Comparison of ENCODE assay signal across 8 cellular contexts in the genomic region with DNA sequence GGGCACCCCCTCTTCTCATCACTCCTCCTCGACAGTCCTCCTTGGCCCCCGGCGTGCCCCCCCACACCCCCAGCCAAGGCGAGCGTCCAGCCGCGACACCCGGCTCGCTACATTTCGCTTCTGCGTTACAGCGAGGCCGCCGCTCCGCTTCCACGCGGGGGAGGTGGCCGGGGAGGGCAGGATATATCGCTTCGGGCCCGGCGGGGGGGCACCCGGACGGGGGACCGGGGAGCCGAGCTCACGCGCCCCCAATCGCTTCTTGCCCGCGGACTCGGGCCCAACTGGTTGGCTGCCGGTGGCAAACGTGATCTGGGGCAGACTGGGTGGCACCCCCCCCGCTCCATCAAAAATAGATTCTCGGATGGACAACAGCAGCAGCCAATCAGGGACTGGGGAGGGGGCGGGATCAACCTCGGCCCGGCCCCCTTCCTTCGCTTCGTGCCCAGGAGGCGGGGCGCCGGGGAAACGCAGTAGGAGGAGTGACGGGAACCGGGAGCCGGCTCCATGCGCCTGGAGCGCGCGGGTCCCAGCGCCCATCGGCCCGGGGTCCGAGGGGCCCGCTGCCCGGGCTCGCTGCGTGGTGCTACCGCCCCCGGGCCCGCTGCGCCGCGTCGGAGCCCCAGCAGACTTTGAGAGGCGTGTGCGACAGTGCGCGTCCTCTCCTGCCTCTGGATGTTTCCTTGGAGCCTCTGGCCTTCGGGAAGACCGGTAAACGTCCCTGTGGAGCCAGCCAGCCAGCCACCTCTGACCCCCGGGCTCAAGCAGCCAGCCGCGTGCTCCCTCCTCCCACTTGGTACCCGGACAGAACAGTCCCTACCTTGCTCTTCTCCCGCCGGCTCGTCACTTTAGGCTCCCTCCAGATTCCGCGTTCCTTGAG. TPM values are rescaled to one million over a fixed set of nuclear protein-coding genes. Genes with fewer than 3 reads are reported as not detected.
DNase-seq lines count a peak whose midpoint lies in the region; ATAC-seq and TF ChIP-seq lines count a peak whose summit lies in the region.

A gene (minus strand): TSS at position 321 of the 877 bp plus-strand sequence. CDS start 2,757 bp downstream, outside the sequence.

- H3K27ac ChIP-seq in OCI-LY7 (ENCODE audit: low read depth, low read length, poor library complexity, severe bottlenecking) (no peak within 1 kb of the TSS), endodermal cell (ENCODE audit: low read depth, low read length) (peak within 1 kb of the TSS; percentile 27), mesodermal cell (ENCODE audit: low read depth, low read length, severe bottlenecking) (peak within 1 kb of the TSS; percentile 57)

- CTCF ChIA-PET in OCI-LY7 (lab: Charles Lee; ENCODE audit: unreplicated experiment) = no interaction called here

- peaks cover 8% of the 10 kb centered on the region for H3K27me3 ChIP-seq in endodermal cell (ENCODE audit: control insufficient read depth, insufficient read depth, low read length, poor library complexity, severe bottlenecking)

- TF ChIP-seq CTCF in OCI-LY7 (conservative IDR thresholded peaks at IDR 0.05; ENCODE audit: low read length) = no peak
- no peak for TF ChIP-seq CTCF in endodermal cell (conservative IDR thresholded peaks at IDR 0.05)

- H3K36me3 ChIP-seq in OCI-LY7 (ENCODE audit: insufficient read depth, low read length) (no peaks in the 10 kb centered on the region), endodermal cell (ENCODE audit: control insufficient read depth, insufficient read depth, low read length) (peaks cover 12% of the 10 kb centered on the region), mesodermal cell (ENCODE audit: control insufficient read depth, insufficient read depth, low read length) (peaks cover 25% of the 10 kb centered on the region)

- H3K4me1 Mint-ChIP-seq in IgD-negative memory B cell = peaks cover 29 to 38% (median 37%) of the 10 kb centered on the region in 3 donors
- peaks cover 29% of the 10 kb centered on the region for H3K4me1 Mint-ChIP-seq in endodermal cell

- H3K4me1 ChIP-seq in OCI-LY7 (ENCODE audit: insufficient read depth, low read length, poor library complexity, severe bottlenecking) (peaks cover 17% of the 10 kb centered on the region), endodermal cell (ENCODE audit: control insufficient read depth, insufficient read depth, low read length) (no peaks in the 10 kb centered on the region), mesodermal cell (ENCODE audit: control insufficient read depth, insufficient read depth, low read length, poor library complexity, severe bottlenecking) (peaks cover 24% of the 10 kb centered on the region)

- H3K9me3 Mint-ChIP-seq in IgD-negative memory B cell (no peaks in the 10 kb centered on the region), endodermal cell (no peaks in the 10 kb centered on the region)

- H3K79me2 ChIP-seq in OCI-LY7 (ENCODE audit: insufficient read depth, low read depth, low read length) = no peaks in the 10 kb centered on the region

- POLR2A ChIA-PET in OCI-LY7 (lab: Charles Lee) = no interaction called here

- peak within 1 kb of the TSS; percentile 33 for H3K9ac ChIP-seq in endodermal cell (ENCODE audit: extremely low read depth, low read length, poor library complexity, severe bottlenecking)

- DNase-seq in COLO829 (ENCODE audit: low spot score) (peak; percentile 100), OCI-LY7 (ENCODE audit: low spot score) (peak; percentile 89), endodermal cell (peak; percentile 97)
- DNase-seq in activated CD8-positive, alpha-beta memory T cell treated with anti-CD3 and anti-CD28 coated beads, Interleukin-2, amount 50 U/mL, for 4 hours = peak; percentile 90
- peak; percentile 69 for DNase-seq in stimulated activated CD8-positive, alpha-beta memory T cell treated with anti-CD3 and anti-CD28 coated beads, Interleukin-15, amount 100 ng/mL, for 24 hours (ENCODE audit: low read depth)

- ATAC-seq in GM21526 (IDR thresholded peaks at IDR 0.05; ENCODE audit: low FRiP score, unreplicated experiment) = peak; percentile 87

- no peaks in the 10 kb centered on the region for H3K9me2 ChIP-seq in OCI-LY7 (ENCODE audit: insufficient read depth, low read length)

- intact Hi-C loops in OCI-LY7 (cut with micrococcal nuclease; ENCODE audit: unreplicated experiment) = no loop called here

- 0% methylated on average over 10 to 83 of the region's 83 CpGs for WGBS in endodermal cell (ENCODE audit: insufficient coverage in 1 of 2, insufficient read length in 1 of 2), 2 experiments
- WGBS in mesodermal cell (ENCODE audit: insufficient coverage in 2 of 2), 2 experiments = 0 to 1% methylated on average over 61 to 65 of the region's 83 CpGs

- peak within 1 kb of the TSS; percentile 93 to 98 (median 96) for H3K4me3 Mint-ChIP-seq in IgD-negative memory B cell
- peak within 1 kb of the TSS; percentile 87 for H3K4me3 Mint-ChIP-seq in endodermal cell

- no peaks in the 10 kb centered on the region for H4K20me1 ChIP-seq in OCI-LY7 (ENCODE audit: insufficient read depth, low read length)

- H3K27ac Mint-ChIP-seq in IgD-negative memory B cell (peak within 1 kb of the TSS; percentile 86 to 98 (median 88)), endodermal cell (peak within 1 kb of the TSS; percentile 96)

- H3K27me3 Mint-ChIP-seq in IgD-negative memory B cell (no peaks in the 10 kb centered on the region), endodermal cell (ENCODE audit: insufficient read depth) (peaks cover 17% of the 10 kb centered on the region)

- peak within 1 kb of the TSS; percentile 93 for H2AFZ ChIP-seq in OCI-LY7 (ENCODE audit: low read length)

- peaks cover 3% of the 10 kb centered on the region for H3K36me3 Mint-ChIP-seq in IgD-negative memory B cell
- peaks cover 12% of the 10 kb centered on the region for H3K36me3 Mint-ChIP-seq in endodermal cell (ENCODE audit: low read depth)

- H3K4me3 ChIP-seq in OCI-LY7 (ENCODE audit: low read depth, low read length, poor library complexity, severe bottlenecking) (peak within 1 kb of the TSS; percentile 86), endodermal cell (ENCODE audit: low read length) (peak within 1 kb of the TSS; percentile 82), mesodermal cell (ENCODE audit: extremely low read depth, insufficient read depth, low read length, poor library complexity, severe bottlenecking) (peak within 1 kb of the TSS; percentile 71)

- H3K4me2 ChIP-seq in OCI-LY7 (ENCODE audit: low read length) = peak within 1 kb of the TSS; percentile 99

- H3K9me3 ChIP-seq in OCI-LY7 (ENCODE audit: low read length) (no peaks in the 10 kb centered on the region), endodermal cell (ENCODE audit: control insufficient read depth, low read length) (no peaks in the 10 kb centered on the region), mesodermal cell (ENCODE audit: control insufficient read depth, low read length) (no peaks in the 10 kb centered on the region)

- BruUV-seq in OCI-LY7 (replicated peaks; lab: Mats Ljungman, UMichigan) = no TSS peak

RNA-seq across cellular contexts. Expression of the gene that starts here (rescaled TPM):
- 10.9 TPM for polyA plus RNA-seq in IgD-negative memory B cell
- total RNA-seq in OCI-LY7 (2014; rRNA removed; shearing (Covaris generic)) = 3.1 and 3.2 TPM in 2 replicates
- 6.4 and 8.2 TPM in 2 replicates for total RNA-seq in OCI-LY7 (2022)
- total RNA-seq in endodermal cell = 10 to 100 TPM; 17.1 to 32.8 TPM
- polyA plus RNA-seq in endodermal cell (2013, experiment 1 of 2) = 18.3 TPM
- 16.3 TPM for polyA plus RNA-seq in endodermal cell (2013, experiment 2 of 2)
- polyA plus RNA-seq in mesodermal cell (2013, experiment 1 of 2) = 20.5 TPM
- polyA plus RNA-seq in mesodermal cell (2013, experiment 2 of 2) = 17.0 TPM
